Comparison of ENCODE assay signal across 1 cellular context in genomic region chr13:99606322-99607089, GRCh38.
TF ChIP-seq lines count a peak whose summit lies in the region.

Gene CLYBL (plus strand): TSS chr13:99606690.

TF ChIP-seq in HepG2, 621 proteins besides CTCF, POLR2A, EP300 and RAD21 (continued from another document and continues in another):
- TF ChIP-seq, protein P1, sequence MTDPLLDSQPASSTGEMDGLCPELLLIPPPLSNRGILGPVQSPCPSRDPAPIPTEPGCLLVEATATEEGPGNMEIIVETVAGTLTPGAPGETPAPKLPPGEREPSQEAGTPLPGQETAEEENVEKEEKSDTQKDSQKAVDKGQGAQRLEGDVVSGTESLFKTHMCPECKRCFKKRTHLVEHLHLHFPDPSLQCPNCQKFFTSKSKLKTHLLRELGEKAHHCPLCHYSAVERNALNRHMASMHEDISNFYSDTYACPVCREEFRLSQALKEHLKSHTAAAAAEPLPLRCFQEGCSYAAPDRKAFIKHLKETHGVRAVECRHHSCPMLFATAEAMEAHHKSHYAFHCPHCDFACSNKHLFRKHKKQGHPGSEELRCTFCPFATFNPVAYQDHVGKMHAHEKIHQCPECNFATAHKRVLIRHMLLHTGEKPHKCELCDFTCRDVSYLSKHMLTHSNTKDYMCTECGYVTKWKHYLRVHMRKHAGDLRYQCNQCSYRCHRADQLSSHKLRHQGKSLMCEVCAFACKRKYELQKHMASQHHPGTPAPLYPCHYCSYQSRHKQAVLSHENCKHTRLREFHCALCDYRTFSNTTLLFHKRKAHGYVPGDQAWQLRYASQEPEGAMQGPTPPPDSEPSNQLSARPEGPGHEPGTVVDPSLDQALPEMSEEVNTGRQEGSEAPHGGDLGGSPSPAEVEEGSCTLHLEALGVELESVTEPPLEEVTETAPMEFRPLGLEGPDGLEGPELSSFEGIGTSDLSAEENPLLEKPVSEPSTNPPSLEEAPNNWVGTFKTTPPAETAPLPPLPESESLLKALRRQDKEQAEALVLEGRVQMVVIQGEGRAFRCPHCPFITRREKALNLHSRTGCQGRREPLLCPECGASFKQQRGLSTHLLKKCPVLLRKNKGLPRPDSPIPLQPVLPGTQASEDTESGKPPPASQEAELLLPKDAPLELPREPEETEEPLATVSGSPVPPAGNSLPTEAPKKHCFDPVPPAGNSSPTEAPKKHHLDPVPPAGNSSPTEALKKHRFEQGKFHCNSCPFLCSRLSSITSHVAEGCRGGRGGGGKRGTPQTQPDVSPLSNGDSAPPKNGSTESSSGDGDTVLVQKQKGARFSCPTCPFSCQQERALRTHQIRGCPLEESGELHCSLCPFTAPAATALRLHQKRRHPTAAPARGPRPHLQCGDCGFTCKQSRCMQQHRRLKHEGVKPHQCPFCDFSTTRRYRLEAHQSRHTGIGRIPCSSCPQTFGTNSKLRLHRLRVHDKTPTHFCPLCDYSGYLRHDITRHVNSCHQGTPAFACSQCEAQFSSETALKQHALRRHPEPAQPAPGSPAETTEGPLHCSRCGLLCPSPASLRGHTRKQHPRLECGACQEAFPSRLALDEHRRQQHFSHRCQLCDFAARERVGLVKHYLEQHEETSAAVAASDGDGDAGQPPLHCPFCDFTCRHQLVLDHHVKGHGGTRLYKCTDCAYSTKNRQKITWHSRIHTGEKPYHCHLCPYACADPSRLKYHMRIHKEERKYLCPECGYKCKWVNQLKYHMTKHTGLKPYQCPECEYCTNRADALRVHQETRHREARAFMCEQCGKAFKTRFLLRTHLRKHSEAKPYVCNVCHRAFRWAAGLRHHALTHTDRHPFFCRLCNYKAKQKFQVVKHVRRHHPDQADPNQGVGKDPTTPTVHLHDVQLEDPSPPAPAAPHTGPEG (CRISPR knock-in tag; IDR thresholded peaks at IDR 0.05): no peak
- no peak; the same call in 1 of the 2 replicates for TF ChIP-seq KDM3A (CRISPR knock-in tag; IDR thresholded peaks at IDR 0.05; ENCODE audit: low read depth)
- TF ChIP-seq SIN3A (IDR thresholded peaks at IDR 0.05; ENCODE audit: borderline replicate concordance, low read depth, low read length): peak; percentile 52; the same call in 1 of the 2 replicates
- TF ChIP-seq JDP2 (CRISPR knock-in tag; IDR thresholded peaks at IDR 0.05; ENCODE audit: borderline replicate concordance): no peak
- TF ChIP-seq, protein P2, sequence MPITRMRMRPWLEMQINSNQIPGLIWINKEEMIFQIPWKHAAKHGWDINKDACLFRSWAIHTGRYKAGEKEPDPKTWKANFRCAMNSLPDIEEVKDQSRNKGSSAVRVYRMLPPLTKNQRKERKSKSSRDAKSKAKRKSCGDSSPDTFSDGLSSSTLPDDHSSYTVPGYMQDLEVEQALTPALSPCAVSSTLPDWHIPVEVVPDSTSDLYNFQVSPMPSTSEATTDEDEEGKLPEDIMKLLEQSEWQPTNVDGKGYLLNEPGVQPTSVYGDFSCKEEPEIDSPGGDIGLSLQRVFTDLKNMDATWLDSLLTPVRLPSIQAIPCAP (CRISPR knock-in tag; IDR thresholded peaks at IDR 0.05; ENCODE audit: low read depth): no peak
- no peak for TF ChIP-seq ARID2 (CRISPR knock-in tag; IDR thresholded peaks at IDR 0.05; ENCODE audit: borderline replicate concordance)
- TF ChIP-seq ZSCAN29 (CRISPR knock-in tag; conservative IDR thresholded peaks at IDR 0.05): peak; percentile 85; the same call in 1 of the 2 replicates
- TF ChIP-seq ZNF607 (CRISPR knock-in tag; IDR thresholded peaks at IDR 0.05; ENCODE audit: borderline replicate concordance): no peak; the same call in 1 of the 2 replicates
- no peak; the same call in 1 of the 2 replicates for TF ChIP-seq MED13 (CRISPR knock-in tag; IDR thresholded peaks at IDR 0.05)
- no peak for TF ChIP-seq ZSCAN22 (CRISPR knock-in tag; IDR thresholded peaks at IDR 0.05)
- peak; percentile 26 for TF ChIP-seq RXRB (CRISPR knock-in tag; IDR thresholded peaks at IDR 0.05; ENCODE audit: borderline replicate concordance)
- TF ChIP-seq KAT2B (IDR thresholded peaks at IDR 0.05; ENCODE audit: borderline replicate concordance, low read depth, low read length): no peak
- TF ChIP-seq ZNF205 (CRISPR knock-in tag; IDR thresholded peaks at IDR 0.05): no peak
- peak; percentile 62; the same call in 1 of the 2 replicates for TF ChIP-seq ZNF770 (CRISPR knock-in tag; IDR thresholded peaks at IDR 0.05)
- TF ChIP-seq ERF (CRISPR knock-in tag; IDR thresholded peaks at IDR 0.05): no peak
- no peak for TF ChIP-seq ZNF552 (CRISPR knock-in tag; IDR thresholded peaks at IDR 0.05; ENCODE audit: borderline replicate concordance)
- TF ChIP-seq LBX2 (CRISPR knock-in tag; IDR thresholded peaks at IDR 0.05; ENCODE audit: borderline replicate concordance): no peak
- no peak for TF ChIP-seq FLYWCH1 (CRISPR knock-in tag; IDR thresholded peaks at IDR 0.05)
- no peak for TF ChIP-seq THYN1 (CRISPR knock-in tag; IDR thresholded peaks at IDR 0.05; ENCODE audit: borderline replicate concordance, low read depth)
- TF ChIP-seq TARDBP (CRISPR knock-in tag; IDR thresholded peaks at IDR 0.05): peak; percentile 56; the same call in 1 of the 2 replicates
- no peak for TF ChIP-seq ZNF143 (CRISPR knock-in tag; IDR thresholded peaks at IDR 0.05)
- TF ChIP-seq, protein P3, sequence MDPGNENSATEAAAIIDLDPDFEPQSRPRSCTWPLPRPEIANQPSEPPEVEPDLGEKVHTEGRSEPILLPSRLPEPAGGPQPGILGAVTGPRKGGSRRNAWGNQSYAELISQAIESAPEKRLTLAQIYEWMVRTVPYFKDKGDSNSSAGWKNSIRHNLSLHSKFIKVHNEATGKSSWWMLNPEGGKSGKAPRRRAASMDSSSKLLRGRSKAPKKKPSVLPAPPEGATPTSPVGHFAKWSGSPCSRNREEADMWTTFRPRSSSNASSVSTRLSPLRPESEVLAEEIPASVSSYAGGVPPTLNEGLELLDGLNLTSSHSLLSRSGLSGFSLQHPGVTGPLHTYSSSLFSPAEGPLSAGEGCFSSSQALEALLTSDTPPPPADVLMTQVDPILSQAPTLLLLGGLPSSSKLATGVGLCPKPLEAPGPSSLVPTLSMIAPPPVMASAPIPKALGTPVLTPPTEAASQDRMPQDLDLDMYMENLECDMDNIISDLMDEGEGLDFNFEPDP (CRISPR knock-in tag; conservative IDR thresholded peaks at IDR 0.05): no peak
- no peak for TF ChIP-seq JUN (CRISPR knock-in tag; IDR thresholded peaks at IDR 0.05)
- TF ChIP-seq, protein P4, sequence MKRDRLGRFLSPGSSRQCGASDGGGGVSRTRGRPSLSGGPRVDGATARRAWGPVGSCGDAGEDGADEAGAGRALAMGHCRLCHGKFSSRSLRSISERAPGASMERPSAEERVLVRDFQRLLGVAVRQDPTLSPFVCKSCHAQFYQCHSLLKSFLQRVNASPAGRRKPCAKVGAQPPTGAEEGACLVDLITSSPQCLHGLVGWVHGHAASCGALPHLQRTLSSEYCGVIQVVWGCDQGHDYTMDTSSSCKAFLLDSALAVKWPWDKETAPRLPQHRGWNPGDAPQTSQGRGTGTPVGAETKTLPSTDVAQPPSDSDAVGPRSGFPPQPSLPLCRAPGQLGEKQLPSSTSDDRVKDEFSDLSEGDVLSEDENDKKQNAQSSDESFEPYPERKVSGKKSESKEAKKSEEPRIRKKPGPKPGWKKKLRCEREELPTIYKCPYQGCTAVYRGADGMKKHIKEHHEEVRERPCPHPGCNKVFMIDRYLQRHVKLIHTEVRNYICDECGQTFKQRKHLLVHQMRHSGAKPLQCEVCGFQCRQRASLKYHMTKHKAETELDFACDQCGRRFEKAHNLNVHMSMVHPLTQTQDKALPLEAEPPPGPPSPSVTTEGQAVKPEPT (CRISPR knock-in tag; IDR thresholded peaks at IDR 0.05; ENCODE audit: low read depth): no peak
- TF ChIP-seq ZNF460 (CRISPR knock-in tag; IDR thresholded peaks at IDR 0.05; ENCODE audit: borderline replicate concordance): no peak
- TF ChIP-seq EHMT2 (IDR thresholded peaks at IDR 0.05; ENCODE audit: borderline replicate concordance, low read depth, low read length): 0 out of 2 replicates have a peak, but pooled peaks have one; percentile 46
- TF ChIP-seq RARG (CRISPR knock-in tag; IDR thresholded peaks at IDR 0.05; ENCODE audit: low read depth): no peak
- no peak for TF ChIP-seq PHF5A (CRISPR knock-in tag; IDR thresholded peaks at IDR 0.05; ENCODE audit: low read depth, unreplicated experiment)
- TF ChIP-seq SSRP1 (CRISPR knock-in tag; IDR thresholded peaks at IDR 0.05): no peak
- TF ChIP-seq MEIS1 (CRISPR knock-in tag; IDR thresholded peaks at IDR 0.05; ENCODE audit: borderline replicate concordance): peak; percentile 79; the same call in 1 of the 2 replicates
- no peak; the same call in 1 of the 2 replicates for TF ChIP-seq SMYD3 (CRISPR knock-in tag; IDR thresholded peaks at IDR 0.05)
- no peak for TF ChIP-seq DRAP1 (CRISPR knock-in tag; IDR thresholded peaks at IDR 0.05)
- no peak for TF ChIP-seq ZNF713 (CRISPR knock-in tag; IDR thresholded peaks at IDR 0.05)
- TF ChIP-seq, protein P5, sequence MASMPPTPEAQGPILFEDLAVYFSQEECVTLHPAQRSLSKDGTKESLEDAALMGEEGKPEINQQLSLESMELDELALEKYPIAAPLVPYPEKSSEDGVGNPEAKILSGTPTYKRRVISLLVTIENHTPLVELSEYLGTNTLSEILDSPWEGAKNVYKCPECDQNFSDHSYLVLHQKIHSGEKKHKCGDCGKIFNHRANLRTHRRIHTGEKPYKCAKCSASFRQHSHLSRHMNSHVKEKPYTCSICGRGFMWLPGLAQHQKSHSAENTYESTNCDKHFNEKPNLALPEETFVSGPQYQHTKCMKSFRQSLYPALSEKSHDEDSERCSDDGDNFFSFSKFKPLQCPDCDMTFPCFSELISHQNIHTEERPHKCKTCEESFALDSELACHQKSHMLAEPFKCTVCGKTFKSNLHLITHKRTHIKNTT (CRISPR knock-in tag; IDR thresholded peaks at IDR 0.05): no peak
- TF ChIP-seq YEATS4 (CRISPR knock-in tag; IDR thresholded peaks at IDR 0.05; ENCODE audit: borderline replicate concordance): peak; percentile 72; the same call in 1 of the 2 replicates
- no peak for TF ChIP-seq MAFF (IDR thresholded peaks at IDR 0.05; ENCODE audit: low read depth, low read length)
- TF ChIP-seq GPN1 (CRISPR knock-in tag; IDR thresholded peaks at IDR 0.05; ENCODE audit: borderline replicate concordance): 0 out of 2 replicates have a peak, but pooled peaks have one; percentile 52
- TF ChIP-seq NFIC (IDR thresholded peaks at IDR 0.05; ENCODE audit: low read length): no peak
- no peak for TF ChIP-seq GFI1 (CRISPR knock-in tag; IDR thresholded peaks at IDR 0.05; ENCODE audit: borderline replicate concordance)
- no peak for TF ChIP-seq ZNF292 (CRISPR knock-in tag; IDR thresholded peaks at IDR 0.05; ENCODE audit: borderline replicate concordance, low read depth)
- TF ChIP-seq TOPORS (CRISPR knock-in tag; IDR thresholded peaks at IDR 0.05): peak; percentile 68
- TF ChIP-seq IKZF4 (CRISPR knock-in tag; IDR thresholded peaks at IDR 0.05; ENCODE audit: borderline replicate concordance, low read depth, not compliant biosample characterization): peak; percentile 44
- TF ChIP-seq MIER2 (CRISPR knock-in tag; IDR thresholded peaks at IDR 0.05): no peak
- TF ChIP-seq ZNF124 (CRISPR knock-in tag; IDR thresholded peaks at IDR 0.05): no peak
- no peak for TF ChIP-seq ZNF496 (CRISPR knock-in tag; IDR thresholded peaks at IDR 0.05; ENCODE audit: insufficient replicate concordance)
- TF ChIP-seq RBFOX2 (IDR thresholded peaks at IDR 0.05; ENCODE audit: low read depth, low read length): peak; percentile 88
- no peak for TF ChIP-seq ZC3H13 (CRISPR knock-in tag; IDR thresholded peaks at IDR 0.05)
- TF ChIP-seq, protein P6, sequence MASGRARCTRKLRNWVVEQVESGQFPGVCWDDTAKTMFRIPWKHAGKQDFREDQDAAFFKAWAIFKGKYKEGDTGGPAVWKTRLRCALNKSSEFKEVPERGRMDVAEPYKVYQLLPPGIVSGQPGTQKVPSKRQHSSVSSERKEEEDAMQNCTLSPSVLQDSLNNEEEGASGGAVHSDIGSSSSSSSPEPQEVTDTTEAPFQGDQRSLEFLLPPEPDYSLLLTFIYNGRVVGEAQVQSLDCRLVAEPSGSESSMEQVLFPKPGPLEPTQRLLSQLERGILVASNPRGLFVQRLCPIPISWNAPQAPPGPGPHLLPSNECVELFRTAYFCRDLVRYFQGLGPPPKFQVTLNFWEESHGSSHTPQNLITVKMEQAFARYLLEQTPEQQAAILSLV (CRISPR knock-in tag; IDR thresholded peaks at IDR 0.05; ENCODE audit: borderline replicate concordance): no peak; the same call in 1 of the 2 replicates
- no peak for TF ChIP-seq ZNF780A (CRISPR knock-in tag; IDR thresholded peaks at IDR 0.05)
- TF ChIP-seq REXO4 (CRISPR knock-in tag; IDR thresholded peaks at IDR 0.05; ENCODE audit: borderline replicate concordance): no peak
- TF ChIP-seq THAP7 (CRISPR knock-in tag; IDR thresholded peaks at IDR 0.05): no peak
- TF ChIP-seq SATB2 (CRISPR knock-in tag; IDR thresholded peaks at IDR 0.05): no peak
- TF ChIP-seq STAG1 (CRISPR knock-in tag; IDR thresholded peaks at IDR 0.05): no peak
- TF ChIP-seq HMG20B (CRISPR knock-in tag; conservative IDR thresholded peaks at IDR 0.05): no peak
